Comparison of ENCODE assay signal across 2 cellular contexts in genomic region chr1:178434899-178435298, GRCh38.
TF ChIP-seq lines count a peak whose summit lies in the region.

No MANE protein-coding gene starts in this region.

TF ChIP-seq in SK-N-SH treated with all-trans-retinoic acid at 6 μM for 48 hours, 23 proteins besides CTCF, POLR2A, EP300 and RAD21:
- no peak for TF ChIP-seq TSHZ2 (CRISPR knock-in tag; IDR thresholded peaks at IDR 0.05)
- no peak for TF ChIP-seq TCF4 (CRISPR knock-in tag; IDR thresholded peaks at IDR 0.05; ENCODE audit: borderline replicate concordance)
- TF ChIP-seq, protein P1, sequence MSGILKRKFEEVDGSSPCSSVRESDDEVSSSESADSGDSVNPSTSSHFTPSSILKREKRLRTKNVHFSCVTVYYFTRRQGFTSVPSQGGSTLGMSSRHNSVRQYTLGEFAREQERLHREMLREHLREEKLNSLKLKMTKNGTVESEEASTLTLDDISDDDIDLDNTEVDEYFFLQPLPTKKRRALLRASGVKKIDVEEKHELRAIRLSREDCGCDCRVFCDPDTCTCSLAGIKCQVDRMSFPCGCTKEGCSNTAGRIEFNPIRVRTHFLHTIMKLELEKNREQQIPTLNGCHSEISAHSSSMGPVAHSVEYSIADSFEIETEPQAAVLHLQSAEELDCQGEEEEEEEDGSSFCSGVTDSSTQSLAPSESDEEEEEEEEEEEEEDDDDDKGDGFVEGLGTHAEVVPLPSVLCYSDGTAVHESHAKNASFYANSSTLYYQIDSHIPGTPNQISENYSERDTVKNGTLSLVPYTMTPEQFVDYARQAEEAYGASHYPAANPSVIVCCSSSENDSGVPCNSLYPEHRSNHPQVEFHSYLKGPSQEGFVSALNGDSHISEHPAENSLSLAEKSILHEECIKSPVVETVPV (CRISPR knock-in tag; IDR thresholded peaks at IDR 0.05) = no peak
- no peak for TF ChIP-seq ZNF8 (CRISPR knock-in tag; IDR thresholded peaks at IDR 0.05)
- no peak for TF ChIP-seq PATZ1 (CRISPR knock-in tag; IDR thresholded peaks at IDR 0.05; ENCODE audit: borderline replicate concordance)
- TF ChIP-seq BACH2 (CRISPR knock-in tag; IDR thresholded peaks at IDR 0.05; ENCODE audit: borderline replicate concordance) = no peak

TF ChIP-seq in SK-N-SH, 30 proteins besides CTCF, POLR2A, EP300 and RAD21 (continued from another document):
- no peak for TF ChIP-seq REST (IDR thresholded peaks at IDR 0.05; ENCODE audit: low read depth, low read length)
- no peak for TF ChIP-seq MAX (IDR thresholded peaks at IDR 0.05; ENCODE audit: low read depth)
- no peak for TF ChIP-seq TCF12 (IDR thresholded peaks at IDR 0.05)
- TF ChIP-seq MXI1 (IDR thresholded peaks at IDR 0.05; ENCODE audit: low read depth, low read length) = no peak
- no peak for TF ChIP-seq FOXJ3 (CRISPR knock-in tag; IDR thresholded peaks at IDR 0.05)
- no peak for TF ChIP-seq USF1 (IDR thresholded peaks at IDR 0.05; ENCODE audit: borderline replicate concordance, low read depth)
- no peak for TF ChIP-seq NRF1 (IDR thresholded peaks at IDR 0.05; ENCODE audit: low read depth, low read length)
- no peak for TF ChIP-seq RFX5 (IDR thresholded peaks at IDR 0.05; ENCODE audit: low read length)
- no peak for TF ChIP-seq CHD2 (IDR thresholded peaks at IDR 0.05; ENCODE audit: low read length, partially characterized antibody)
- TF ChIP-seq PBX3 (IDR thresholded peaks at IDR 0.05) = no peak
- no peak for TF ChIP-seq USF2 (IDR thresholded peaks at IDR 0.05; ENCODE audit: borderline replicate concordance, low read depth, low read length)
- no peak for TF ChIP-seq JUND (IDR thresholded peaks at IDR 0.05)
